In the genomic region with DNA sequence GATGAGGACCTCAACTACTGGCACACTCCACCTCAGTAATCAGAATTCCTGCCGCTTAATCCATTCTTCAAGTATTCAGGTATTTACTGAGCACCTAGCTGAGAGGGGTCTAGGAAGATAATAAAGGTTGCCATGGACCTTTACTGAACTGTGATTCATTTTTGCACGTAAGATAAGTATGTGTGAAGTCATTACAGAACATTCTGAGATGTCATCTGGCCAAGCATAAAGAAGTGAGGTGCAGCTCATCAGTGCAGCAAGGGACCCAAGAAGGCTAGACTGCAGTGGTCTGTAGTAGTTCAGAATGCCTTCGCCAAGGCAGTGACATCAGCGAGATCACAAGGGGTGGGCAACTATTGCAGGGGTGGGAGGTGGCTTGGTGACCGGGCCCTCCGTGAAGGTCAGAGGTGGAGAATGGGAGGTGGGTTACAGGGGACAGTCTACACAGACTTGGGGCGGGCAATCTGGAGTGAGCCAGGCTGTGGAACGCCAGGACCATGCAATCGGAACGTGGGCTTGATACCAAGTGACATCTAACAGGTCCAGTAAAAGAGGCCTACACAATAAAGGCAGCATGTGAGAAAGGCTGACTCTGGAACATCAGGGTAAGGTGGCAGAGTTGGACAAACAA, we compare ENCODE assay signal across 8 cellular contexts.
DNase-seq lines count a peak whose midpoint lies in the region; ATAC-seq lines count a peak whose summit lies in the region.

No MANE protein-coding gene starts in this region.

- H3K9me3 Mint-ChIP-seq in activated CD4-positive, alpha-beta T cell treated with anti-CD3 and anti-CD28 coated beads, Interleukin-2, amount 10 ng/mL, durations not matched to agents 7 days and 5 days, result no peaks in the 10 kb centered on the region
- H3K9me3 Mint-ChIP-seq in activated naive CD8-positive, alpha-beta T cell treated with anti-CD3 and anti-CD28 coated beads, Interleukin-2, amount 50 U/mL, for 24 hours, result no peaks in the 10 kb centered on the region
- H3K9me3 Mint-ChIP-seq in memory B cell, result no peaks in the 10 kb centered on the region

- H3K4me3 ChIP-seq in thymus (ENCODE audit: low read length), result no peak overlapping the region

- peaks cover 29% of the 10 kb centered on the region for H3K4me1 ChIP-seq in thymus (ENCODE audit: control insufficient read depth, insufficient read depth, low read length)

- peak overlapping the region; percentile 97 for H3K27ac Mint-ChIP-seq in activated CD4-positive, alpha-beta T cell treated with anti-CD3 and anti-CD28 coated beads, Interleukin-2, amount 10 ng/mL, durations not matched to agents 7 days and 5 days
- H3K27ac Mint-ChIP-seq in activated naive CD8-positive, alpha-beta T cell treated with anti-CD3 and anti-CD28 coated beads, Interleukin-2, amount 50 U/mL, for 24 hours, result peak overlapping the region; percentile 83
- peak overlapping the region; percentile 90 for H3K27ac Mint-ChIP-seq in memory B cell

- in situ Hi-C loops in KBM-7 (cut with MboI; ENCODE audit: low pct_unique_long_range_greater_than_20kb, low sequenced_read_pairs), result no loop called here

- WGBS in thymus, result 96% methylated on average over 10 of the region's 10 CpGs

- peak overlapping the region; percentile 84 for H3K4me3 Mint-ChIP-seq in activated CD4-positive, alpha-beta T cell treated with anti-CD3 and anti-CD28 coated beads, Interleukin-2, amount 10 ng/mL, durations not matched to agents 7 days and 5 days
- no peak overlapping the region for H3K4me3 Mint-ChIP-seq in activated naive CD8-positive, alpha-beta T cell treated with anti-CD3 and anti-CD28 coated beads, Interleukin-2, amount 50 U/mL, for 24 hours
- peak overlapping the region; percentile 85 for H3K4me3 Mint-ChIP-seq in memory B cell

- no peaks in the 10 kb centered on the region for H3K9me3 ChIP-seq in thymus (ENCODE audit: control insufficient read depth)

- H3K27me3 ChIP-seq in thymus (ENCODE audit: control insufficient read depth, insufficient read depth), result no peaks in the 10 kb centered on the region

- ATAC-seq in activated naive CD8-positive, alpha-beta T cell treated with anti-CD3 and anti-CD28 coated beads, Interleukin-2, amount 50 U/mL, for 24 hours, result no peak
- ATAC-seq in memory B cell (ENCODE audit: low read depth), result no peak
- no peak for ATAC-seq in HG03108 (IDR thresholded peaks at IDR 0.05; ENCODE audit: unreplicated experiment)
- no peak for ATAC-seq in GM19035 (IDR thresholded peaks at IDR 0.05; ENCODE audit: unreplicated experiment)

- H3K27ac ChIP-seq in thymus (ENCODE audit: low read depth), result peak overlapping the region; percentile 97

- H3K4me1 Mint-ChIP-seq in activated CD4-positive, alpha-beta T cell treated with anti-CD3 and anti-CD28 coated beads, Interleukin-2, amount 10 ng/mL, durations not matched to agents 7 days and 5 days, result peaks cover 58% of the 10 kb centered on the region
- peaks cover 55% of the 10 kb centered on the region for H3K4me1 Mint-ChIP-seq in activated naive CD8-positive, alpha-beta T cell treated with anti-CD3 and anti-CD28 coated beads, Interleukin-2, amount 50 U/mL, for 24 hours
- peaks cover 44% of the 10 kb centered on the region for H3K4me1 Mint-ChIP-seq in memory B cell

- DNase-seq in activated CD4-positive, alpha-beta T cell treated with anti-CD3 and anti-CD28 coated beads, Interleukin-2, amount 10 ng/mL, durations not matched to agents 7 days and 5 days, result no peak
- DNase-seq in activated CD4-positive, alpha-beta T cell treated with anti-CD3 and anti-CD28 coated beads for 1 hour, result no peak
- no peak for DNase-seq in activated naive CD8-positive, alpha-beta T cell treated with anti-CD3 and anti-CD28 coated beads, Interleukin-2, amount 50 U/mL, for 24 hours
- DNase-seq in memory B cell (ENCODE audit: low spot score in 2 of 2) (no peak), KBM-7 (no peak)

- POLR2A ChIA-PET in activated CD4-positive, alpha-beta T cell treated with anti-CD3 and anti-CD28 coated beads, Interleukin-2, amount 10 ng/mL, durations not matched to agents 7 days and 5 days (lab: Charles Lee), result no interaction called here

- H3K27me3 Mint-ChIP-seq in activated CD4-positive, alpha-beta T cell treated with anti-CD3 and anti-CD28 coated beads, Interleukin-2, amount 10 ng/mL, durations not matched to agents 7 days and 5 days, result no peaks in the 10 kb centered on the region
- no peaks in the 10 kb centered on the region for H3K27me3 Mint-ChIP-seq in activated naive CD8-positive, alpha-beta T cell treated with anti-CD3 and anti-CD28 coated beads, Interleukin-2, amount 50 U/mL, for 24 hours
- H3K27me3 Mint-ChIP-seq in memory B cell, result no peaks in the 10 kb centered on the region

- H3K36me3 Mint-ChIP-seq in activated CD4-positive, alpha-beta T cell treated with anti-CD3 and anti-CD28 coated beads, Interleukin-2, amount 10 ng/mL, durations not matched to agents 7 days and 5 days (ENCODE audit: low read depth), result peaks cover 24% of the 10 kb centered on the region
- H3K36me3 Mint-ChIP-seq in activated naive CD8-positive, alpha-beta T cell treated with anti-CD3 and anti-CD28 coated beads, Interleukin-2, amount 50 U/mL, for 24 hours (ENCODE audit: low read depth), result peaks cover 8% of the 10 kb centered on the region
- peaks cover 2% of the 10 kb centered on the region for H3K36me3 Mint-ChIP-seq in memory B cell

- H3K36me3 ChIP-seq in thymus (ENCODE audit: control insufficient read depth, insufficient read depth), result no peaks in the 10 kb centered on the region

- CTCF ChIA-PET in activated CD4-positive, alpha-beta T cell treated with anti-CD3 and anti-CD28 coated beads, Interleukin-2, amount 10 ng/mL, durations not matched to agents 7 days and 5 days (lab: Charles Lee), result interaction anchor here (0.6 to 1.3 kb wide), 3 partner anchors 15 to 1055 kb away, joined by 3 to 6 read pairs (median 3); no protein-coding TSS in a partner anchor
